In genomic region chrX:45264865-45265264, GRCh38 we compare ENCODE assay signal across 24 cellular contexts.
"Had no signal": no experiment of that assay in that cellular context is flagged by ENCODE, and none has a peak within 500 bp of the region (broad histone marks: within the 10 kb centered on the region; RNA-seq: fewer than 3 reads in every experiment).

No MANE protein-coding gene starts in this region.

- H3K9me3 Mint-ChIP-seq: activated naive CD8-positive, alpha-beta T cell treated with anti-CD3 and anti-CD28 coated beads, Interleukin-2, amount 10 ng/mL, durations not matched to agents 7 days and 5 days had no signal

- DNase-seq: activated CD4-positive, alpha-beta T cell treated with anti-CD3 and anti-CD28 coated beads for 48 hours; activated CD4-positive, alpha-beta T cell treated with anti-CD3 and anti-CD28 coated beads, Interleukin-2, amount 50 U/mL, for 4 hours; activated CD4-positive, CD25-positive, alpha-beta regulatory T cell treated with anti-CD3 and anti-CD28 coated beads, Interleukin-2, amount 50 U/mL, for 72 hours; activated CD8-positive, alpha-beta memory T cell treated with anti-CD3 and anti-CD28 coated beads, Interleukin-2, amount 50 U/mL, for 48 hours; activated CD8-positive, alpha-beta T cell treated with anti-CD3 and anti-CD28 coated beads, Interleukin-2, amount 10 ng/mL, durations not matched to agents 7 days and 5 days; activated naive CD4-positive, alpha-beta T cell treated with anti-CD3 and anti-CD28 coated beads, Interleukin-2, amount 50 U/mL, for 16 hours; activated naive CD8-positive, alpha-beta T cell treated with anti-CD3 and anti-CD28 coated beads, Interleukin-2, amount 10 ng/mL, durations not matched to agents 7 days and 5 days; activated T-cell treated with anti-CD3 and anti-CD28 coated beads, Interleukin-2, amount 50 U/mL, for 1 hour; adrenal gland; MM.1S; NCI-H1105; NCI-H1436 treated with DMSO at 0.1 percent for 48 hours; NCI-H187; NCI-H2081; NCI-H524; Peyer's patch; SHP77; T-helper 17 cell; T-helper 9 cell had no signal

- H3K4me3 Mint-ChIP-seq: activated CD8-positive, alpha-beta T cell treated with anti-CD3 and anti-CD28 coated beads, Interleukin-2, amount 10 ng/mL, durations not matched to agents 7 days and 5 days; activated naive CD8-positive, alpha-beta T cell treated with anti-CD3 and anti-CD28 coated beads, Interleukin-2, amount 10 ng/mL, durations not matched to agents 7 days and 5 days; T-helper 17 cell; WTC11 had no signal

- H3K36me3 ChIP-seq: adrenal gland, breast epithelium, Peyer's patch, SJSA1 had no signal

- H3K27ac Mint-ChIP-seq: activated CD8-positive, alpha-beta T cell treated with anti-CD3 and anti-CD28 coated beads, Interleukin-2, amount 10 ng/mL, durations not matched to agents 7 days and 5 days; activated naive CD8-positive, alpha-beta T cell treated with anti-CD3 and anti-CD28 coated beads, Interleukin-2, amount 10 ng/mL, durations not matched to agents 7 days and 5 days; T-helper 17 cell; WTC11 had no signal

- H3K9me3 ChIP-seq: adrenal gland, breast epithelium, Peyer's patch, SJSA1 had no signal

- H3K27me3 Mint-ChIP-seq: activated naive CD8-positive, alpha-beta T cell treated with anti-CD3 and anti-CD28 coated beads, Interleukin-2, amount 10 ng/mL, durations not matched to agents 7 days and 5 days; T-helper 17 cell had no signal

- H3K4me3 ChIP-seq: adrenal gland, breast epithelium, Peyer's patch, SJSA1 had no signal

- H3K27ac ChIP-seq: adrenal gland, breast epithelium, KMS-11, Peyer's patch, RWPE1, SJSA1 had no signal

- ATAC-seq: activated CD8-positive, alpha-beta T cell treated with anti-CD3 and anti-CD28 coated beads, Interleukin-2, amount 10 ng/mL, durations not matched to agents 7 days and 5 days; T-helper 17 cell; WTC11 had no signal

- H3K4me1 Mint-ChIP-seq: activated naive CD8-positive, alpha-beta T cell treated with anti-CD3 and anti-CD28 coated beads, Interleukin-2, amount 10 ng/mL, durations not matched to agents 7 days and 5 days; T-helper 17 cell had no signal

- H3K4me1 ChIP-seq: adrenal gland, breast epithelium, Peyer's patch, SJSA1 had no signal

- H3K27me3 ChIP-seq: Peyer's patch, SJSA1 had no signal

- H3K36me3 Mint-ChIP-seq: activated naive CD8-positive, alpha-beta T cell treated with anti-CD3 and anti-CD28 coated beads, Interleukin-2, amount 10 ng/mL, durations not matched to agents 7 days and 5 days; WTC11 had no signal
